ENCODE assay signal across 8 cellular contexts in the genomic region with DNA sequence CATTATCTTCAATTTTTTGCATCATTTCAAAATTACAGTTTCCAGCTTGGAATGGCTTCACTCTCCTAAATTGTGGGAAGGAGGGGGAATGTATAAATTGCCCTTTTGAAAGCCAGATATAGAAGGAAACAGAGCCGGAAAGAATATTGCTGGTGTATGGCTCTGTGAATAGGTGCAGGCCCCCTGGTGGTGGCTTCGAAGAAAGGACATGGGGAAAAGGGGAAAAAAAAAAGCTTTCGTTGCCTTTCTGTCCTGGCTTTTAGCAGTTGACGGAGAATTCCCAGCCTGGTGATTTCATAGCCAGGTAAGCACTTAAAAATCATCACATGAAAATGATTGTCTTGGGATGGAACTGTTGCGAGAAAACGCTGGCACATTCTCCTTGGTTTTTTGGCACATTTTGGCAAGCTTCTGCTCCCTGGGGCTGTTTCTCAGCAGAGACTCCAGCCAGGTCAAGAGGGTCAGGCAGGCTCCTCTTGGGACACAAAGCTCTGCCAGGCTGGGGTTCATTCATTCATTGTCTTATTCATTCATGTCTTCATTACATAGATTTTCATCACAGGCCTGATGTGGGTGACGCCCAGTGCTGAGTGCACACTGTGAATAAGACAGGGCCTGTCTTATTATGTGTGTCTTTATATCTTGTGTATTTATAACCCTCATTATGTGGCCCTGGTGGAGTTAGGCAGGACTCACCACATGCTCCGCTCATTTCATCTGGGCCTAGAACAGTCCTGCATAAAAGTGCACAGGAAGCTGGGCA.
DNase-seq lines count a peak whose midpoint lies in the region; ATAC-seq and TF ChIP-seq lines count a peak whose summit lies in the region.

No MANE protein-coding gene starts in this region.

- H3K4me1 ChIP-seq in left lung, result peaks cover 0 to 5% of the 10 kb centered on the region in 2 donors

- no peaks in the 10 kb centered on the region for H3K9me3 ChIP-seq in left lung

- DNase-seq in NCI-H1436 (lab: John Stamatoyannopoulos, UW) (peak; percentile 2), NCI-H1436 treated with DMSO at 0.1 percent for 48 hours (lab: John Stamatoyannopoulos, UW) (no peak), M059J (ENCODE audit: low read depth) (peak; percentile 90), SK-N-DZ (ENCODE audit: low spot score) (peak; percentile 86), left lung (no peak)
- peak; percentile 36 for DNase-seq in stimulated activated CD4-positive, alpha-beta T cell treated with anti-CD3 and anti-CD28 coated beads, Interleukin-4, amount 100 ng/mL, for 1 hour

- intact Hi-C loops in left lung (cut with DNase I), result no loop called here

- TF ChIP-seq CTCF in left lung (IDR thresholded peaks at IDR 0.05), result peak; percentile 75 to 78

- no peak overlapping the region for H3K4me3 ChIP-seq in left lung

- no peaks in the 10 kb centered on the region for H3K36me3 ChIP-seq in left lung

- H3K27ac ChIP-seq in cingulate gyrus (ENCODE audit: low read depth, low read length), result peak overlapping the region; percentile 86
- H3K27ac ChIP-seq in left lung, result no peak overlapping the region

- ATAC-seq in left lung, result peak; percentile 87
- ATAC-seq in GM21786 (IDR thresholded peaks at IDR 0.05; ENCODE audit: unreplicated experiment), result no peak

- H3K27me3 ChIP-seq in left lung, result no peaks in the 10 kb centered on the region

Comparison
In these comparisons a context has a peak if more than half of its experiments do, and no peak if none do; other contexts are left out.
1. DNase-seq: peak in NCI-H1436 (single experiment), M059J (single experiment), SK-N-DZ (single experiment) and stimulated activated CD4-positive, alpha-beta T cell treated with anti-CD3 and anti-CD28 coated beads, Interleukin-4, amount 100 ng/mL, for 1 hour (single experiment); none in NCI-H1436 treated with DMSO at 0.1 percent for 48 hours (single experiment) and left lung (0 of 2).